ENCODE assay signal across 8 cellular contexts in the genomic region with DNA sequence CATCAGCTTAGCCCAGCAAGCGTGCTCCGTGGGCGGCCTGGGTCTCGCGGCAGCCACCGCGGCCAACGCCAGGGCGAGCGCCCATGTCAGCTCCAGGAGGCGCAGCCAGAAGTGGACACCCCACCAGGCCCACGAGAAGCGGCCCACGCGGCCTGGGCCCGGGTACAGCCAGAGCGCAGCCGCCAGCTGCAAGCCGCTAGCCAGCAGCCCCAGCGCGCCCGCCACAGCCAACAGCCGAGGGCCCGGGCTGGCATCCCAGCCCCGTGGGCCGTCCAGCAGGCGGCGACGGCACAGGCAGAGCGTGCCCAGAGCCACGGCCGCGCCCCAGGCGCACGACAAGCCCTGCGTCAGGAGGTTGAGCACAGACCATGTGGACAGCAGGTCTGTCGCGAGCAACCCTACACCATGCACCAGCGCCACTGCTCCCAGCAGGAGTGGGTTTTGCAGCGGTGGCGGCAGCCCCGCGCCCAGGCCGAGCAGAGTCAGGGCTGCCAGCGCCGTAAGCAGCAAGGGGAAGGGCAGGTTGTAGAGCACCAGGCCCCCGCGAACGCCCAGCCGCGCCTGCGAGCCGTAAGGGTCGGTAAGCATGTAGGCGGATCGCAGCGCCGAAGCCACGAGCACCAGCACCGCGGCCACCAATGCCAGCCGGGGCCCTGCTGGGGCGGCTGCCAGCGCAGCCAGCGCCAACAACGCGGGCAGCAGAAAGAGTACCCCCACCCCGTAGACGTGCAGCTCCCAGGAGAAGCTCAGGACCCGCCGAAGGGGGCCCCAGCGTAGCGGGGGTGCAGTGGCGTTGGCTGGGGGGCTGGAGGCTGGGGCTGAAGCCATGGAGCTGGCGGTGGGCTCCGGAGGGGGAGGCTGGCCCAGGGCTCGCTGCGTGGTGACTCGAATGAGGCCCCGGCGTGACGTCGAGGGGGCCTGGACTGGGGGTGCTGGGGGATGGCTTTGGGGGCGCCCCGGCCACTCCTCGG. TPM values are rescaled to one million over a fixed set of nuclear protein-coding genes. Genes with fewer than 3 reads are reported as not detected.
DNase-seq lines count a peak whose midpoint lies in the region; ATAC-seq and TF ChIP-seq lines count a peak whose summit lies in the region.

No MANE protein-coding gene starts in this region.

- H3K18ac ChIP-seq in H9 (ENCODE audit: insufficient read length, low read depth, low read length), result no peak overlapping the region

- H3K27ac ChIP-seq in H9 (ENCODE audit: insufficient read length, low read depth, low read length) (no peak overlapping the region), SJSA1 (no peak overlapping the region)

- ATAC-seq in HG02610 (IDR thresholded peaks at IDR 0.05; ENCODE audit: unreplicated experiment), result no peak

- no peak overlapping the region for H4K8ac ChIP-seq in H9 (replicated peaks; ENCODE audit: insufficient read length, low read depth, low read length)

- H3K23ac ChIP-seq in H9 (ENCODE audit: insufficient read length, low read depth, low read length), result no peak overlapping the region

- no peak overlapping the region for H2AFZ ChIP-seq in H9 (ENCODE audit: low read length)

- H4K5ac ChIP-seq in H9 (ENCODE audit: insufficient read length, low read depth, low read length), result no peak overlapping the region

- H2BK20ac ChIP-seq in H9 (ENCODE audit: low read depth, low read length, poor library complexity, severe bottlenecking), result no peak overlapping the region

- no CpG with 5 or more reads among the region's 86 CpGs for WGBS in H9 (ENCODE audit: extremely low coverage, insufficient read length, low lambda C conversion rate)

- H2BK15ac ChIP-seq in H9 (ENCODE audit: low read depth, low read length), result no peak overlapping the region

- H3K4me2 ChIP-seq in H9 (ENCODE audit: insufficient read depth, insufficient read length, low read length), result peak overlapping the region; percentile 37

- H2BK12ac ChIP-seq in H9 (ENCODE audit: insufficient read length, low read depth, low read length), result no peak overlapping the region

- no peak overlapping the region for H3T11ph ChIP-seq in H9 (ENCODE audit: low read length)

- TF ChIP-seq CTCF in H9 (conservative IDR thresholded peaks at IDR 0.05), result peak; percentile 56; the same call in 2 of the 3 replicates

- no peak overlapping the region for H2BK120ac ChIP-seq in H9 (ENCODE audit: low read depth, low read length, poor library complexity, severe bottlenecking)

- CTCF ChIA-PET in activated naive CD4-positive, alpha-beta T cell treated with anti-CD3 and anti-CD28 coated beads for 36 hours (lab: Charles Lee), result interaction anchor here (1.0 to 2.8 kb wide), 7 partner anchors 8 to 102 kb away, joined by 3 to 18 read pairs (median 9); a partner anchor contains a TSS

- peak overlapping the region; percentile 23 to 70; a peak in 2 of 5 replicates for H3K4me3 Mint-ChIP-seq in H9
- no peak overlapping the region for H3K4me3 Mint-ChIP-seq in activated naive CD4-positive, alpha-beta T cell treated with anti-CD3 and anti-CD28 coated beads for 36 hours

- H3K9me3 Mint-ChIP-seq in H9, result no peaks in the 10 kb centered on the region
- H3K9me3 Mint-ChIP-seq in activated naive CD4-positive, alpha-beta T cell treated with anti-CD3 and anti-CD28 coated beads for 36 hours, result no peaks in the 10 kb centered on the region

- peaks cover 2 to 17% (median 9%) of the 10 kb centered on the region in 3 experiments; a peak in 5 of 7 replicates for H3K36me3 Mint-ChIP-seq in H9 (ENCODE audit: insufficient read depth in 1 of 3, low read depth in 3 of 3)
- peaks cover 4% of the 10 kb centered on the region for H3K36me3 Mint-ChIP-seq in activated naive CD4-positive, alpha-beta T cell treated with anti-CD3 and anti-CD28 coated beads for 36 hours (ENCODE audit: low read depth)

- DNase-seq in H9 (peak; percentile 84), SJSA1 (ENCODE audit: low read depth in 1 of 2, low spot score in 2 of 2) (peak; percentile 56 to 69), foreskin melanocyte (peak; percentile 69), occipital lobe (lab: John Stamatoyannopoulos, UW) (peak; percentile 51), KG1 (lab: John Stamatoyannopoulos, UW) (no peak), DMS153 (lab: John Stamatoyannopoulos, UW) (no peak)
- no peak for DNase-seq in activated naive CD4-positive, alpha-beta T cell treated with anti-CD3 and anti-CD28 coated beads for 36 hours

- peaks cover 2 to 12% of the 10 kb centered on the region in 2 experiments; a peak in 3 of 4 replicates for H3K4me1 Mint-ChIP-seq in H9
- H3K4me1 Mint-ChIP-seq in activated naive CD4-positive, alpha-beta T cell treated with anti-CD3 and anti-CD28 coated beads for 36 hours (ENCODE audit: low read depth), result peaks cover 17% of the 10 kb centered on the region

- H3K4me1 ChIP-seq in H9 (ENCODE audit: insufficient read depth, low read length) (no peaks in the 10 kb centered on the region), SJSA1 (replicated peaks) (peaks cover 28% of the 10 kb centered on the region)

- intact Hi-C loops in activated naive CD4-positive, alpha-beta T cell treated with anti-CD3 and anti-CD28 coated beads for 36 hours (cut with micrococcal nuclease), result no loop called here

- H3K27me3 ChIP-seq in H9 (ENCODE audit: insufficient read depth, low read length) (no peaks in the 10 kb centered on the region), SJSA1 (replicated peaks) (no peaks in the 10 kb centered on the region)

- no peaks in the 10 kb centered on the region for H3K79me2 ChIP-seq in H9 (ENCODE audit: insufficient read depth, low read length)

- H4K20me1 ChIP-seq in H9 (ENCODE audit: control insufficient read depth, insufficient read depth, insufficient read length), result no peaks in the 10 kb centered on the region

- H3K9me3 ChIP-seq in H9 (ENCODE audit: control insufficient read depth, low read depth, low read length), result no peaks in the 10 kb centered on the region
- H3K9me3 ChIP-seq in SJSA1 (replicated peaks), result no peaks in the 10 kb centered on the region

- no peak overlapping the region for H3K56ac ChIP-seq in H9 (ENCODE audit: insufficient read length, low read depth, low read length)

- no peak overlapping the region for H2BK5ac ChIP-seq in H9 (ENCODE audit: insufficient read length, low read length)

- peaks cover 20% of the 10 kb centered on the region for H3K23me2 ChIP-seq in H9 (ENCODE audit: insufficient read length, low read depth, low read length, poor library complexity, severe bottlenecking)

- H3K36me3 ChIP-seq in SJSA1, result no peaks in the 10 kb centered on the region

- peaks cover 14% of the 10 kb centered on the region for H3K27me3 Mint-ChIP-seq in H9 (ENCODE audit: low read depth)
- H3K27me3 Mint-ChIP-seq in activated naive CD4-positive, alpha-beta T cell treated with anti-CD3 and anti-CD28 coated beads for 36 hours (ENCODE audit: low read depth), result no peaks in the 10 kb centered on the region

- H2AK5ac ChIP-seq in H9 (ENCODE audit: insufficient read length, low read length), result no peak overlapping the region

- no peak overlapping the region for H3K27ac Mint-ChIP-seq in H9
- H3K27ac Mint-ChIP-seq in activated naive CD4-positive, alpha-beta T cell treated with anti-CD3 and anti-CD28 coated beads for 36 hours, result no peak overlapping the region

- H3K4me3 ChIP-seq in SJSA1, result peak overlapping the region; percentile 48

- no peak overlapping the region for H4K91ac ChIP-seq in H9 (ENCODE audit: insufficient read length, low read depth, low read length)

- no peak overlapping the region for H3K14ac ChIP-seq in H9 (ENCODE audit: insufficient read depth, low read length)

- H3K79me1 ChIP-seq in H9 (ENCODE audit: insufficient read depth, low read depth, low read length, poor library complexity, severe bottlenecking), result no peaks in the 10 kb centered on the region

- no peak overlapping the region for H3K4ac ChIP-seq in H9 (ENCODE audit: low read depth, low read length)

- H3K9ac ChIP-seq in H9 (ENCODE audit: extremely low read depth, insufficient read length, low read length), result no peak overlapping the region

RNA-seq across cellular contexts. Expression of a gene that starts 4.9 kb away (rescaled TPM):
- total RNA-seq in H9 (2021) (18.8 and 19.5 TPM in 2 replicates), occipital lobe (4.1 TPM)
- 0.25 and 0.58 TPM in 2 replicates for total RNA-seq in SJSA1 (2014; rRNA removed; shearing (Covaris generic))
- total RNA-seq in activated naive CD4-positive, alpha-beta T cell treated with anti-CD3 and anti-CD28 coated beads for 36 hours, result 1 to 10 TPM; 5.8 to 6.7 TPM

RNA-seq across cellular contexts. Expression of a gene that starts 13.7 kb away (rescaled TPM):
- 15.5 and 17.2 TPM in 2 replicates for total RNA-seq in H9 (2021)
- total RNA-seq in SJSA1 (2014; rRNA removed; shearing (Covaris generic)), result 11.7 and 13.0 TPM in 2 replicates
- total RNA-seq in occipital lobe, result 17.5 TPM
- 10 to 100 TPM; 15.7 to 19.9 TPM for total RNA-seq in activated naive CD4-positive, alpha-beta T cell treated with anti-CD3 and anti-CD28 coated beads for 36 hours

RNA-seq across cellular contexts. Expression of a gene that starts 30.4 kb away (rescaled TPM):
- total RNA-seq in H9 (2021) (6.8 and 9.1 TPM in 2 replicates), occipital lobe (4.5 TPM)
- 12.6 and 19.5 TPM in 2 replicates for total RNA-seq in SJSA1 (2014; rRNA removed; shearing (Covaris generic))
- under 1 TPM; 0.21 to 0.44 TPM for total RNA-seq in activated naive CD4-positive, alpha-beta T cell treated with anti-CD3 and anti-CD28 coated beads for 36 hours

RNA-seq across cellular contexts. Expression of a gene that starts 39.3 kb away (rescaled TPM):
- total RNA-seq in H9 (2021), result 39.3 and 45.6 TPM in 2 replicates
- 34.6 and 86.3 TPM in 2 replicates for total RNA-seq in SJSA1 (2014; rRNA removed; shearing (Covaris generic))
- total RNA-seq in occipital lobe, result 31.4 TPM
- total RNA-seq in activated naive CD4-positive, alpha-beta T cell treated with anti-CD3 and anti-CD28 coated beads for 36 hours, result 10 to 100 TPM; 28.4 to 32.0 TPM

RNA-seq across cellular contexts. Expression of a gene that starts 44.7 kb away (rescaled TPM):
- total RNA-seq in H9 (2021) (2.0 and 2.1 TPM in 2 replicates), occipital lobe (not detected)
- 0.37 and 0.56 TPM in 2 replicates for total RNA-seq in SJSA1 (2014; rRNA removed; shearing (Covaris generic))
- total RNA-seq in activated naive CD4-positive, alpha-beta T cell treated with anti-CD3 and anti-CD28 coated beads for 36 hours, result under 1 TPM; 0.24 to 0.25 TPM

Comparison
In these comparisons a context has a peak if more than half of its experiments do, and no peak if none do; other contexts are left out.
1. DNase-seq: peak in H9 (single experiment), SJSA1 (2 of 2), foreskin melanocyte (single experiment) and occipital lobe (single experiment); none in activated naive CD4-positive, alpha-beta T cell treated with anti-CD3 and anti-CD28 coated beads for 36 hours (single experiment), KG1 (single experiment) and DMS153 (single experiment).